14 cellular contexts compared by ENCODE assay signal in the genomic region with DNA sequence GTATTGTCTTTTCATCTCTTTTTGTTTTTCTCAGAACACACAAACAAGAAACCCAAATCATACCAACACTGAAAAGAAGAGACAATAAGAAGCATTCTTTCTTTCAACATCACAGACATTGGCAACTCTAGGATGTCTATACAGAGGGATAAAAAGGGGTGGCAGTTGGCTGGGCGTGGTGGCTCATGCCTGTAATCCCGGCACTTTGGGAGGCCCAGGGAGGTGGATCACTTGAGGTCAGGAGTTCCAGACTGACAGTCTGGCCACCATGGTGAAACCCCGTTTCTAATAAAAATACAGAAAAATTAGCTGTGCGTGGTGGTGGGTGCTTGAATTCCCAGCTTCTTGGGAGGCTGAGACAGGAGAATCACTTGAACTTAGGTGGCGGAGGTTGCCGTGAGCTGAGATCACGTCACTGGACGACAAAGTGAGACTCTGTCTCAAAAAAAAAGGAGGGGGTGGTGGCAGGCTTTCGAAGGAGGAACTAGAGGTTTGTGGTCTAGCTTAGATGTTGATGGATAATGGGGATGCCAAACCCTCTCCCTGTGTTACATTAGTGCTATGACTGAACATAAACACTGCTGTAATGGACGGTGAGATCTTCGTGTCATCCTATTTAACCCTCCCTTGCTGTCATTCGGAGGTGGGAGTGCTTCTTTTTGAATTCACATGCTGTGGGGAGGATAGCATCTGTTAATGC. TPM values are rescaled to one million over a fixed set of nuclear protein-coding genes. Genes with fewer than 3 reads are reported as not detected.
DNase-seq lines count a peak whose midpoint lies in the region; ATAC-seq and TF ChIP-seq lines count a peak whose summit lies in the region.
"Had no signal": no experiment of that assay in that cellular context is flagged by ENCODE, and none has a peak within 500 bp of the region (broad histone marks: within the 10 kb centered on the region; RNA-seq: fewer than 3 reads in every experiment).

No MANE protein-coding gene starts in this region.

- no peaks in the 10 kb centered on the region for H3K27me3 Mint-ChIP-seq in chondrocyte (ENCODE audit: low read depth)
- H3K27me3 Mint-ChIP-seq: brain had no signal

- peaks cover 0 to 6% of the 10 kb centered on the region in 2 donors for H3K36me3 Mint-ChIP-seq in activated naive CD4-positive, alpha-beta T cell treated with anti-CD3 and anti-CD28 coated beads, Interleukin-2, amount 50 U/mL, for 72 hours
- peaks cover 8% of the 10 kb centered on the region for H3K36me3 Mint-ChIP-seq in chondrocyte (ENCODE audit: low read depth)

- no peaks in the 10 kb centered on the region for H3K9me3 Mint-ChIP-seq in activated naive CD4-positive, alpha-beta T cell treated with anti-CD3 and anti-CD28 coated beads, Interleukin-2, amount 50 U/mL, for 72 hours
- peaks cover 4% of the 10 kb centered on the region for H3K9me3 Mint-ChIP-seq in chondrocyte (ENCODE audit: low read depth)

- peak; percentile 37 to 59 for ATAC-seq in activated naive CD4-positive, alpha-beta T cell treated with anti-CD3 and anti-CD28 coated beads, Interleukin-2, amount 50 U/mL, for 72 hours
- ATAC-seq in omental fat pad (ENCODE audit: low FRiP score) (no peak), HG03175 (IDR thresholded peaks at IDR 0.05; ENCODE audit: unreplicated experiment) (no peak)
- ATAC-seq: heart right ventricle had no signal

- no peak for TF ChIP-seq POLR2A in erythroblast (IDR thresholded peaks at IDR 0.05; ENCODE audit: low read length)

- peaks cover 23% of the 10 kb centered on the region for H3K4me1 Mint-ChIP-seq in chondrocyte (ENCODE audit: low read depth)

- peak overlapping the region in 1 of 2 donors; percentile 60 for H3K27ac Mint-ChIP-seq in activated naive CD4-positive, alpha-beta T cell treated with anti-CD3 and anti-CD28 coated beads, Interleukin-2, amount 50 U/mL, for 72 hours
- no peak overlapping the region for H3K27ac Mint-ChIP-seq in chondrocyte (ENCODE audit: unreplicated experiment)
- H3K27ac Mint-ChIP-seq: brain had no signal

- TF ChIP-seq CTCF in omental fat pad (IDR thresholded peaks at IDR 0.05) (no peak), chondrocyte (IDR thresholded peaks at IDR 0.05) (no peak)

- H3K4me3 Mint-ChIP-seq in chondrocyte (ENCODE audit: unreplicated experiment) = no peak overlapping the region
- H3K4me3 Mint-ChIP-seq: brain had no signal

- DNase-seq in activated naive CD4-positive, alpha-beta T cell treated with anti-CD3 and anti-CD28 coated beads, Interleukin-2, amount 50 U/mL, for 72 hours (ENCODE audit: low spot score in 2 of 2) = no peak
- DNase-seq in activated naive CD4-positive, alpha-beta T cell (lab: John Stamatoyannopoulos, UW) = no peak
- peak; percentile 94 for DNase-seq in SKM-1 (lab: John Stamatoyannopoulos, UW; ENCODE audit: unreplicated experiment)
- peak; percentile 27 to 56 for DNase-seq in erythroblast (lab: John Stamatoyannopoulos, UW)
- DNase-seq in omental fat pad (ENCODE audit: low spot score) = no peak
- DNase-seq in chondrocyte (ENCODE audit: low spot score) = no peak
- DNase-seq in DMS 273 treated with DMSO at 0.1 percent for 48 hours (lab: John Stamatoyannopoulos, UW) = no peak
- DNase-seq: ACHN; activated naive CD4-positive, alpha-beta T cell treated with Interleukin-2 at 50 U/mL for 16 hours; Caco-2; heart right ventricle; T-helper 9 cell had no signal

RNA-seq across cellular contexts. Expression of a gene that starts 9.4 kb away (rescaled TPM):
- 10 to 100 TPM in 1 of 2 donors, 1 to 10 TPM in 1; 5.5 to 12.0 TPM for total RNA-seq in activated naive CD4-positive, alpha-beta T cell treated with anti-CD3 and anti-CD28 coated beads, Interleukin-2, amount 50 U/mL, for 72 hours
- total RNA-seq in omental fat pad (1 to 10 TPM; 2.3 to 9.8 (median 3.2) TPM), chondrocyte (15.3 to 36.8 TPM (median 33.0 TPM) in 3 replicates)

RNA-seq across cellular contexts. Expression of a gene that starts 58.2 kb away (rescaled TPM):
- total RNA-seq in activated naive CD4-positive, alpha-beta T cell treated with anti-CD3 and anti-CD28 coated beads, Interleukin-2, amount 50 U/mL, for 72 hours = not detected
- total RNA-seq in omental fat pad (1 to 10 TPM; 1.1 to 4.0 (median 1.7) TPM), chondrocyte (2.2 to 3.7 TPM (median 2.3 TPM) in 3 replicates)

Comparison
In these comparisons a context has a peak if more than half of its experiments do, and no peak if none do; other contexts are left out.
1. ATAC-seq: peak in activated naive CD4-positive, alpha-beta T cell treated with anti-CD3 and anti-CD28 coated beads, Interleukin-2, amount 50 U/mL, for 72 hours (2 of 2); none in omental fat pad (single experiment) and HG03175 (single experiment).
2. DNase-seq: peak in SKM-1 (single experiment) and erythroblast (2 of 2); none in activated naive CD4-positive, alpha-beta T cell treated with anti-CD3 and anti-CD28 coated beads, Interleukin-2, amount 50 U/mL, for 72 hours (0 of 2), activated naive CD4-positive, alpha-beta T cell (0 of 4), omental fat pad (single experiment), chondrocyte (single experiment) and DMS 273 treated with DMSO at 0.1 percent for 48 hours (single experiment).